9 cellular contexts compared by ENCODE assay signal in the genomic region with DNA sequence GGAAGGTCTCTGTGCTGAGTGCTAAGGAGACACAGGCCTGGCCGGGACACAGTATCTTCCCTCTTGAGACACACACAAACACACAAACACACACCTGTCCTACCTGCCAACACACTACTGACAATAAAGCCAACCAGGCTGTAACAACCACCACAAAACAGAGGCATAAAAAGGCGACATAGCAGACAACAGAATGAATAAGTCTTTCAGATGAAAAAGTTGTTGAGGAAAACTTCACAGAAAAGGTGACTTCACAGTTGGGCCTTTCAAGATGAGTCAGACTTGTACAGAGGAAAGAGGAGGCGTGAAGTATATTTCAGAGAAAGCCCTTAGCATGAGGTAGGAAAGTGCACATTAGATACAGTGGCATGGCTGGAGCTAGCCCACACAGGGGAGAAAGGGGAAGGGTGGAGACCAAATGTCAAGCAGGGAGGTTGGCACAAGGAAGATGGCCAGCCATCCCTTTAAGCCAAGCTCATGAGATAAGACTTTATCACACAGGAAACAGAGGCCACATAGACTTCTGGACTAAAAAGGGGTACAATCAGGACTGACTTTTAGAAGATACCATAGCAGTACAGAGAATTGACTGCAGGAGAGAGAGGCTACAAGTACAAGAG. TPM values are rescaled to one million over a fixed set of nuclear protein-coding genes. Genes with fewer than 3 reads are reported as not detected.
DNase-seq lines count a peak whose midpoint lies in the region; ATAC-seq and TF ChIP-seq lines count a peak whose summit lies in the region.
"Had no signal": no experiment of that assay in that cellular context is flagged by ENCODE, and none has a peak within 500 bp of the region (broad histone marks: within the 10 kb centered on the region; RNA-seq: fewer than 3 reads in every experiment).

No MANE protein-coding gene starts in this region.

- H3K4me3 Mint-ChIP-seq in activated naive CD4-positive, alpha-beta T cell treated with anti-CD3 and anti-CD28 coated beads for 36 hours = peak overlapping the region; percentile 39
- peak overlapping the region; percentile 37 to 60 for H3K4me3 Mint-ChIP-seq in stimulated activated naive B cell treated with anti-CD40 and anti-IgM and Interleukin-4, amounts not matched to agents 10 μg/mL and 1 μg/mL and 100 μg/mL, for 72 hours
- no peak overlapping the region for H3K4me3 Mint-ChIP-seq in glutamatergic neuron (ENCODE audit: unreplicated experiment)

- intact Hi-C loops in activated naive CD4-positive, alpha-beta T cell treated with anti-CD3 and anti-CD28 coated beads for 36 hours (cut with micrococcal nuclease) = loop anchor here (1.0 kb wide), 1 partner anchor 8 kb away; no protein-coding TSS in a partner anchor

- peak overlapping the region; percentile 88 for H3K27ac Mint-ChIP-seq in activated naive CD4-positive, alpha-beta T cell treated with anti-CD3 and anti-CD28 coated beads for 36 hours
- peak overlapping the region; percentile 84 for H3K27ac Mint-ChIP-seq in stimulated activated naive B cell treated with anti-CD40 and anti-IgM and Interleukin-4, amounts not matched to agents 10 μg/mL and 1 μg/mL and 100 μg/mL, for 72 hours
- no peak overlapping the region for H3K27ac Mint-ChIP-seq in glutamatergic neuron (ENCODE audit: unreplicated experiment)

- peaks cover 2% of the 10 kb centered on the region for H3K36me3 Mint-ChIP-seq in activated naive CD4-positive, alpha-beta T cell treated with anti-CD3 and anti-CD28 coated beads for 36 hours (ENCODE audit: low read depth)
- peaks cover 17 to 36% of the 10 kb centered on the region in 2 donors for H3K36me3 Mint-ChIP-seq in stimulated activated naive B cell treated with anti-CD40 and anti-IgM and Interleukin-4, amounts not matched to agents 10 μg/mL and 1 μg/mL and 100 μg/mL, for 72 hours
- no peaks in the 10 kb centered on the region for H3K36me3 Mint-ChIP-seq in glutamatergic neuron (ENCODE audit: unreplicated experiment)

- H3K27ac ChIP-seq in BLaER1 treated with 17β-estradiol and CSF1 and Interleukin-3, amounts not matched to agents 10 nM and 100 nM = no peak overlapping the region

- DNase-seq in activated naive CD4-positive, alpha-beta T cell treated with anti-CD3 and anti-CD28 coated beads for 36 hours = peak; percentile 32
- DNase-seq in stimulated activated naive B cell treated with anti-CD40 and anti-IgM and Interleukin-4, amounts not matched to agents 10 μg/mL and 1 μg/mL and 100 μg/mL, for 72 hours = peak; percentile 56
- DNase-seq in glutamatergic neuron (no peak), amniotic stem cell (lab: John Stamatoyannopoulos, UW) (no peak), AG08396 (ENCODE audit: low spot score) (no peak)

- ATAC-seq in GM19452 (IDR thresholded peaks at IDR 0.05; ENCODE audit: unreplicated experiment) (peak; percentile 90), HG03432 (IDR thresholded peaks at IDR 0.05; ENCODE audit: unreplicated experiment) (peak; percentile 96)
- peak; percentile 96 for ATAC-seq in stimulated activated naive B cell treated with anti-CD40 and anti-IgM and Interleukin-4, amounts not matched to agents 10 μg/mL and 1 μg/mL and 100 μg/mL, for 72 hours (replicated peaks)

- H3K9me3 ChIP-seq in BLaER1 treated with 17β-estradiol and CSF1 and Interleukin-3, amounts not matched to agents 10 nM and 100 nM (replicated peaks in 1 of 11) = peaks cover 0 to 16% (median 0%) of the 10 kb centered on the region in 11 experiments; a peak in 4 of 22 replicates

- H3K4me3 ChIP-seq in BLaER1 treated with 17β-estradiol and CSF1 and Interleukin-3, amounts not matched to agents 10 nM and 100 nM = no peak overlapping the region
- H3K4me3 ChIP-seq: skin epidermis had no signal

- peaks cover 33% of the 10 kb centered on the region for H3K4me1 Mint-ChIP-seq in activated naive CD4-positive, alpha-beta T cell treated with anti-CD3 and anti-CD28 coated beads for 36 hours (ENCODE audit: low read depth)
- H3K4me1 Mint-ChIP-seq in stimulated activated naive B cell treated with anti-CD40 and anti-IgM and Interleukin-4, amounts not matched to agents 10 μg/mL and 1 μg/mL and 100 μg/mL, for 72 hours = peaks cover 25 to 79% of the 10 kb centered on the region in 2 donors
- H3K4me1 Mint-ChIP-seq in glutamatergic neuron (ENCODE audit: low read depth, unreplicated experiment) = no peaks in the 10 kb centered on the region

- no peaks in the 10 kb centered on the region for H3K36me3 ChIP-seq in BLaER1 treated with 17β-estradiol and CSF1 and Interleukin-3, amounts not matched to agents 10 nM and 100 nM

- H4K20me1 ChIP-seq in BLaER1 treated with 17β-estradiol and CSF1 and Interleukin-3, amounts not matched to agents 10 nM and 100 nM = no peaks in the 10 kb centered on the region

- H3K27me3 ChIP-seq in BLaER1 treated with 17β-estradiol and CSF1 and Interleukin-3, amounts not matched to agents 10 nM and 100 nM = no peaks in the 10 kb centered on the region

- no peak for TF ChIP-seq CTCF in glutamatergic neuron (IDR thresholded peaks at IDR 0.05; ENCODE audit: partially characterized antibody, unreplicated experiment)

- H3K4me1 ChIP-seq in BLaER1 treated with 17β-estradiol and CSF1 and Interleukin-3, amounts not matched to agents 10 nM and 100 nM = peaks cover 8 to 30% (median 24%) of the 10 kb centered on the region in 10 experiments

- H3K4me2 ChIP-seq in BLaER1 treated with 17β-estradiol and CSF1 and Interleukin-3, amounts not matched to agents 10 nM and 100 nM = peak overlapping the region; percentile 7 to 47 (median 25); a peak in 16 of 22 replicates

- no peak overlapping the region for H3K9ac ChIP-seq in BLaER1 treated with 17β-estradiol and CSF1 and Interleukin-3, amounts not matched to agents 10 nM and 100 nM

- H3K27me3 Mint-ChIP-seq in activated naive CD4-positive, alpha-beta T cell treated with anti-CD3 and anti-CD28 coated beads for 36 hours (ENCODE audit: low read depth) = no peaks in the 10 kb centered on the region
- peaks cover 0 to 5% of the 10 kb centered on the region in 2 donors for H3K27me3 Mint-ChIP-seq in stimulated activated naive B cell treated with anti-CD40 and anti-IgM and Interleukin-4, amounts not matched to agents 10 μg/mL and 1 μg/mL and 100 μg/mL, for 72 hours
- H3K27me3 Mint-ChIP-seq in glutamatergic neuron (ENCODE audit: unreplicated experiment) = no peaks in the 10 kb centered on the region

- CTCF ChIA-PET in activated naive CD4-positive, alpha-beta T cell treated with anti-CD3 and anti-CD28 coated beads for 36 hours (lab: Charles Lee) = interaction anchor here (1.2 kb wide), 1 partner anchor 68 kb away, joined by 3 read pairs; no protein-coding TSS in a partner anchor

- no peaks in the 10 kb centered on the region for H3K9me3 Mint-ChIP-seq in activated naive CD4-positive, alpha-beta T cell treated with anti-CD3 and anti-CD28 coated beads for 36 hours
- peaks cover 0 to 6% of the 10 kb centered on the region in 2 donors for H3K9me3 Mint-ChIP-seq in stimulated activated naive B cell treated with anti-CD40 and anti-IgM and Interleukin-4, amounts not matched to agents 10 μg/mL and 1 μg/mL and 100 μg/mL, for 72 hours
- H3K9me3 Mint-ChIP-seq in glutamatergic neuron (ENCODE audit: unreplicated experiment) = no peaks in the 10 kb centered on the region

RNA-seq across cellular contexts. Expression of gene SLC9A7, which starts 54.0 kb away (rescaled TPM):
- total RNA-seq in activated naive CD4-positive, alpha-beta T cell treated with anti-CD3 and anti-CD28 coated beads for 36 hours = 10 to 100 TPM; 10.1 to 11.1 TPM
- 5.0 TPM for total RNA-seq in glutamatergic neuron (ENCODE audit: unreplicated experiment)

Comparison
In these comparisons a context has a peak if more than half of its experiments do, and no peak if none do; other contexts are left out.
1. DNase-seq: peak in activated naive CD4-positive, alpha-beta T cell treated with anti-CD3 and anti-CD28 coated beads for 36 hours (single experiment) and stimulated activated naive B cell treated with anti-CD40 and anti-IgM and Interleukin-4, amounts not matched to agents 10 μg/mL and 1 μg/mL and 100 μg/mL, for 72 hours (single experiment); none in glutamatergic neuron (single experiment), amniotic stem cell (single experiment) and AG08396 (single experiment).
2. Peak in every context shown above with its lines, with median percentiles within 50 percentile points of each other: ATAC-seq.